15 cellular contexts compared by ENCODE assay signal in the genomic region with DNA sequence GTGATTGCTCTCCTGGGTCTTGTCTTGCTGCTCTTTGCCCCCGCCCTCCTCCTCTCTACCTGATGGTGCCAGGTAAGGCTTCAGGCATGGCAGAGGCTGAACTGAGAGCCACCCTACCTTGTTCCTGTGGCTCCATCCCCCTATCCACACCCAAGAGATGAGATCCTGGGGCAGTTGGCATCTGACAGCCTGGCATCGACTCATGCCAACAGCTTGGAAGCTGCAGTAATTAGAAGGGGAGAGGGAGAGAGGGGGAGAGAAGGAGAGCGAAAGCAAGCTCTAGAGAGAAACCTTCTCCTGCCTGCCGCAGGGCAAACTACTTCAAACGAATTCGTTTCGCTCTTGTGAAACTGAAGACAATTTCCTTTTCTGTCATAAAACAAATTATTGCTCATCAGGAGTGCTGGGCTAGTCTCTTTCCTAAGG. TPM values are rescaled to one million over a fixed set of nuclear protein-coding genes. Genes with fewer than 3 reads are reported as not detected.
DNase-seq lines count a peak whose midpoint lies in the region; TF ChIP-seq lines count a peak whose summit lies in the region.
"Had no signal": no experiment of that assay in that cellular context is flagged by ENCODE, and none has a peak within 500 bp of the region (broad histone marks: within the 10 kb centered on the region; RNA-seq: fewer than 3 reads in every experiment).

No MANE protein-coding gene starts in this region.

- TF ChIP-seq CTCF in epithelial cell of esophagus (IDR thresholded peaks at IDR 0.05; ENCODE audit: insufficient read depth, low read depth, low read length, missing control alignments) (no peak), CD14-positive monocyte (IDR thresholded peaks at IDR 0.05) (no peak)

- no peak overlapping the region for H3K4me3 ChIP-seq in epithelial cell of esophagus (ENCODE audit: low read length)
- H3K4me3 ChIP-seq: Peyer's patch, thyroid gland had no signal

- H3K36me3 Mint-ChIP-seq in CD14-positive monocyte = no peaks in the 10 kb centered on the region
- H3K36me3 Mint-ChIP-seq: brain; natural killer cell treated with Interleukin-12 subunit alpha and Interleukin-12 subunit beta and Interleukin-15 and Interleukin-18, amount 100 ng/mL, for 72 hours had no signal

- H3K4me3 Mint-ChIP-seq in CD14-positive monocyte = no peak overlapping the region
- H3K4me3 Mint-ChIP-seq: brain; natural killer cell treated with Interleukin-12 subunit alpha and Interleukin-12 subunit beta and Interleukin-15 and Interleukin-18, amount 100 ng/mL, for 72 hours had no signal

- H3K27ac Mint-ChIP-seq in CD14-positive monocyte = no peak overlapping the region
- H3K27ac Mint-ChIP-seq: CD8-positive, alpha-beta memory T cell had no signal

- H3K27me3 Mint-ChIP-seq in CD14-positive monocyte (ENCODE audit: low read depth in 3 of 3) = peaks cover 7 to 33% (median 13%) of the 10 kb centered on the region in 3 donors

- peak; percentile 27 for DNase-seq in AG08395 (ENCODE audit: low spot score)
- peak; percentile 57 for DNase-seq in EH (ENCODE audit: low read depth)
- peak; percentile 81 for DNase-seq in NOMO-1 treated with DMSO at 0.1 percent for 48 hours (lab: John Stamatoyannopoulos, UW; ENCODE audit: unreplicated experiment)
- peak; percentile 90 for DNase-seq in epithelial cell of esophagus (ENCODE audit: low read depth)
- DNase-seq in CD14-positive monocyte (ENCODE audit: low spot score) = no peak
- no peak for DNase-seq in midbrain (lab: John Stamatoyannopoulos, UW)
- no peak for DNase-seq in SW 1271 (lab: John Stamatoyannopoulos, UW)
- DNase-seq: CD8-positive, alpha-beta memory T cell; effector CD8-positive, alpha-beta T cell; NCI-H2107; Peyer's patch; T1000; thyroid gland had no signal

- H3K9me3 Mint-ChIP-seq in CD14-positive monocyte = no peaks in the 10 kb centered on the region
- H3K9me3 Mint-ChIP-seq: CD8-positive, alpha-beta memory T cell; natural killer cell treated with Interleukin-12 subunit alpha and Interleukin-12 subunit beta and Interleukin-15 and Interleukin-18, amount 100 ng/mL, for 72 hours had no signal

- peaks cover 8% of the 10 kb centered on the region for H3K4me1 Mint-ChIP-seq in CD14-positive monocyte

- intact Hi-C loops in CD14-positive monocyte (cut with micrococcal nuclease) = no loop called here

RNA-seq across cellular contexts. Expression of a gene that starts 13.8 kb away (rescaled TPM):
- polyA plus RNA-seq in CD14-positive monocyte = under 1 TPM in 1 of 2 donors, not detected in 1; 0.06 TPM

RNA-seq across cellular contexts. Expression of a gene that starts 23.7 kb away (rescaled TPM):
- polyA plus RNA-seq in CD14-positive monocyte = 10 to 100 TPM; 13.2 to 14.5 TPM

RNA-seq across cellular contexts. Expression of a gene that starts 31.2 kb away (rescaled TPM):
- polyA plus RNA-seq in CD14-positive monocyte = 1 to 10 TPM; 3.1 to 6.8 TPM

RNA-seq across cellular contexts. Expression of a gene that starts 33.3 kb away (rescaled TPM):
- under 1 TPM; 0.12 to 0.22 TPM for polyA plus RNA-seq in CD14-positive monocyte

RNA-seq across cellular contexts. Expression of a gene that starts 33.5 kb away (rescaled TPM):
- 10 to 100 TPM; 32.6 to 32.7 TPM for polyA plus RNA-seq in CD14-positive monocyte

Comparison
In these comparisons a context has a peak if more than half of its experiments do, and no peak if none do; other contexts are left out.
1. DNase-seq: peak in AG08395 (single experiment), EH (single experiment), NOMO-1 treated with DMSO at 0.1 percent for 48 hours (single experiment) and epithelial cell of esophagus (single experiment); none in CD14-positive monocyte (single experiment), midbrain (single experiment) and SW 1271 (0 of 2).